ENCODE assay signal across 8 cellular contexts in genomic region chr9:131277673-131278420, GRCh38. TPM values are rescaled to one million over a fixed set of nuclear protein-coding genes. Genes with fewer than 3 reads are reported as not detected.
DNase-seq lines count a peak whose midpoint lies in the region; ATAC-seq, FAIRE-seq and TF ChIP-seq lines count a peak whose summit lies in the region.

No MANE protein-coding gene starts in this region.

- H3K79me1 ChIP-seq in H1 (ENCODE audit: low read depth, low read length): no peaks in the 10 kb centered on the region

- no peak for ATAC-seq in HG02642 (IDR thresholded peaks at IDR 0.05; ENCODE audit: poor library complexity, unreplicated experiment)

- H3K4ac ChIP-seq in H1 (replicated peaks; ENCODE audit: insufficient read length, low read depth, low read length): no peak overlapping the region

- peaks cover 0 to 3% of the 10 kb centered on the region in 2 experiments for H4K20me1 ChIP-seq in H1 (replicated peaks in 1 of 2; ENCODE audit: control insufficient read depth in 1 of 2, insufficient read depth in 2 of 2, low read length in 2 of 2)

- peaks cover 8% of the 10 kb centered on the region for H3K23me2 ChIP-seq in H1 (ENCODE audit: low read depth, low read length)

- peaks cover 2 to 34% (median 24%) of the 10 kb centered on the region in 4 experiments for H3K27me3 ChIP-seq in H1 (replicated peaks in 1 of 4; ENCODE audit: control insufficient read depth in 3 of 4, extremely low read depth in 1 of 4, insufficient read depth in 3 of 4, low read length in 3 of 4)

- DNase-seq in DMS53 treated with DMSO at 0.1 percent for 48 hours (lab: John Stamatoyannopoulos, UW; ENCODE audit: unreplicated experiment): peak; percentile 53
- DNase-seq in HT1080 (ENCODE audit: low read depth): peak; percentile 48
- peak; percentile 77 for DNase-seq in NOMO-1 (lab: John Stamatoyannopoulos, UW; ENCODE audit: unreplicated experiment in 2 of 2)
- peak; percentile 58 for DNase-seq in activated CD8-positive, alpha-beta memory T cell treated with anti-CD3 and anti-CD28 coated beads, Interleukin-2, amount 50 U/mL, for 1 hour (ENCODE audit: extremely low read depth)
- peak; percentile 46 to 82 for DNase-seq in H1 (ENCODE audit: low read depth in 1 of 2, low spot score in 2 of 2)
- peak; percentile 92 for DNase-seq in medulla oblongata (ENCODE audit: extremely low spot score)
- peak; percentile 46 for DNase-seq in stimulated activated CD8-positive, alpha-beta memory T cell treated with anti-CD3 and anti-CD28 coated beads, Interleukin-15, amount 100 ng/mL, for 1 hour (ENCODE audit: low read depth)

- no peak overlapping the region for H3K9ac ChIP-seq in H1 (replicated peaks in 1 of 4; ENCODE audit: extremely low read depth in 1 of 4, low read depth in 3 of 4, low read length in 3 of 4)

- no peak overlapping the region for H2AK5ac ChIP-seq in H1 (ENCODE audit: low read depth, low read length)

- no peak for TF ChIP-seq CTCF in H1 (IDR thresholded peaks at IDR 0.05; ENCODE audit: control extremely low read depth in 1 of 3, insufficient read depth in 1 of 3, low read depth in 1 of 3, low read length in 3 of 3)

- POLR2A ChIA-PET in H1 (lab: Charles Lee; ENCODE audit: partially characterized antibody): no interaction called here

- H2BK120ac ChIP-seq in H1 (replicated peaks; ENCODE audit: low read depth, low read length): no peak overlapping the region

- no peak for TF ChIP-seq RAD21 in H1 (IDR thresholded peaks at IDR 0.05 in 1 of 2, conservative IDR thresholded peaks at IDR 0.05 in 1 of 2; ENCODE audit: low read depth in 2 of 2, low read length in 2 of 2)

- no peak overlapping the region for H2BK15ac ChIP-seq in H1 (ENCODE audit: low read length)

- H3K4me2 ChIP-seq in H1 (ENCODE audit: insufficient read depth in 1 of 2, low read depth in 2 of 2, low read length in 2 of 2): peak overlapping the region; percentile 55 to 90

- TF ChIP-seq EP300 in H1 (IDR thresholded peaks at IDR 0.05; ENCODE audit: borderline replicate concordance in 1 of 2, low read depth in 2 of 2, low read length in 2 of 2): no peak

- H3K4me1 ChIP-seq in H1 (replicated peaks in 1 of 4; ENCODE audit: control insufficient read depth in 3 of 4, insufficient read depth in 4 of 4, low read length in 3 of 4): peaks cover 0 to 23% (median 8%) of the 10 kb centered on the region in 4 experiments; a peak in 6 of 7 replicates

- H3K36me3 ChIP-seq in H1 (ENCODE audit: control insufficient read depth in 2 of 4, insufficient read depth in 4 of 4, low read length in 3 of 4): no peaks in the 10 kb centered on the region

- WGBS in H1 (ENCODE audit: extremely low coverage in 1 of 2, insufficient coverage in 1 of 2, insufficient read length in 1 of 2, insufficient replicate concordance in 2 of 2, low coverage in 1 of 2, low lambda C conversion rate in 2 of 2, missing lambda C conversion rate in 1 of 2), 2 experiments: 4% methylated on average over 24 of the region's 82 CpGs; no CpG with 5 or more reads in 1 of the 2 experiments

- CTCF ChIA-PET in H1 (lab: Charles Lee; ENCODE audit: partially characterized antibody): interaction anchor here (0.9 kb wide), 1 partner anchor 58 kb away, joined by 3 read pairs; no protein-coding TSS in a partner anchor

- H3K9me3 ChIP-seq in H1 (ENCODE audit: insufficient read depth in 2 of 2, low read depth in 1 of 2, low read length in 1 of 2): no peaks in the 10 kb centered on the region

- TF ChIP-seq POLR2A in H1 (IDR thresholded peaks at IDR 0.05; ENCODE audit: control extremely low read depth in 1 of 2, low read depth in 2 of 2, low read length in 2 of 2): no peak

- FAIRE-seq in H1 (lab: Jason Lieb, UNC): no peak

- H2BK5ac ChIP-seq in H1 (ENCODE audit: low read depth, low read length): 0 out of 2 replicates have a peak overlapping the region, but pooled peaks have one; percentile 21

- 0 out of 2 replicates have a peak overlapping the region, but pooled peaks have one; percentile 78 for H3K18ac ChIP-seq in H1 (ENCODE audit: extremely low read depth, low read length)

- peak overlapping the region; percentile 64; the same call in 1 of the 2 replicates for H4K8ac ChIP-seq in H1 (ENCODE audit: extremely low read depth, insufficient read depth, low read length)

- H2BK12ac ChIP-seq in H1 (ENCODE audit: low read depth, low read length): no peak overlapping the region

- no peaks in the 10 kb centered on the region for H3K79me2 ChIP-seq in H1 (ENCODE audit: control insufficient read depth in 1 of 2, insufficient read depth in 2 of 2, low read length in 2 of 2)

- peak overlapping the region; percentile 7 for H4K91ac ChIP-seq in H1 (replicated peaks; ENCODE audit: insufficient read length, low read length)

- H2AFZ ChIP-seq in H1 (ENCODE audit: low read length): peak overlapping the region; percentile 88; the same call in 1 of the 2 replicates

- no peak overlapping the region for H3K14ac ChIP-seq in H1 (ENCODE audit: insufficient read length)

- H3K56ac ChIP-seq in H1 (replicated peaks; ENCODE audit: insufficient read length, low read depth, low read length): no peak overlapping the region

- H2BK20ac ChIP-seq in H1 (ENCODE audit: low read length): no peak overlapping the region

- H3K23ac ChIP-seq in H1 (ENCODE audit: insufficient read length): no peak overlapping the region

- no peak overlapping the region for H3K27ac ChIP-seq in H1 (ENCODE audit: low read depth, low read length)

- peak overlapping the region; percentile 42 to 72 (median 47) for H3K4me3 ChIP-seq in H1 (ENCODE audit: extremely low read depth in 1 of 4, insufficient read depth in 2 of 4, low read depth in 3 of 4, low read length in 4 of 4)

- H4K5ac ChIP-seq in H1 (ENCODE audit: insufficient read length, low read depth, low read length): no peak overlapping the region

TF ChIP-seq in H1, 55 proteins besides CTCF, POLR2A, EP300 and RAD21:
- TF ChIP-seq YY1 (IDR thresholded peaks at IDR 0.05; ENCODE audit: low read depth, low read length): peak; percentile 60
- peak; percentile 58 for TF ChIP-seq SIX5 (IDR thresholded peaks at IDR 0.05; ENCODE audit: low read depth, low read length)
- no peak for TF ChIP-seq KDM5A (IDR thresholded peaks at IDR 0.05; ENCODE audit: low read length)
- TF ChIP-seq KDM4A (IDR thresholded peaks at IDR 0.05; ENCODE audit: low read depth, low read length, severe bottlenecking): peak; percentile 41
- TF ChIP-seq GTF2F1 (IDR thresholded peaks at IDR 0.05; ENCODE audit: borderline replicate concordance, low read depth, low read length): no peak
- TF ChIP-seq TCF12 (IDR thresholded peaks at IDR 0.05; ENCODE audit: low read depth, low read length): 0 out of 2 replicates have a peak, but pooled peaks have one; percentile 40
- 0 out of 2 replicates have a peak, but pooled peaks have one; percentile 17 for TF ChIP-seq PHF8 (conservative IDR thresholded peaks at IDR 0.05; ENCODE audit: low read depth, low read length)
- no peak for TF ChIP-seq RFX5 (IDR thresholded peaks at IDR 0.05; ENCODE audit: borderline replicate concordance, low read depth, low read length)

RNA-seq across cellular contexts. Expression of gene FAM78A, which starts 1.5 kb away (rescaled TPM):
- 1.3 and 2.4 TPM in 2 replicates for total RNA-seq in HT1080 (2014; rRNA removed; shearing (Covaris generic))
- polyA plus RNA-seq in HT1080 (2015; cell fraction: cytosol; rRNA removed): 1.3 and 1.5 TPM in 2 replicates
- 1.9 and 2.1 TPM in 2 replicates for polyA plus RNA-seq in HT1080 (2015; cell fraction: nucleus; rRNA removed)
- 3.1 and 3.5 TPM in 2 replicates for total RNA-seq in H1 (2021; fragmentation: NEBNext Ultra II Directional; extraction: Animal tissue kit (Norgen Biotek cat#: 25700))
- polyA plus RNA-seq in H1 (2011; rRNA removed): 3.1 and 4.1 TPM in 2 replicates
- polyA plus RNA-seq in H1 (2011; cell fraction: cytosol; rRNA removed): 2.5 TPM
- 5.1 TPM for polyA plus RNA-seq in H1 (2011; cell fraction: nucleus; rRNA removed)
- polyA plus RNA-seq in H1 (2012, experiment 1 of 2): 2.3 to 3.0 TPM (median 2.9 TPM) in 4 replicates
- polyA plus RNA-seq in H1 (2012, experiment 2 of 2): 3.0 TPM
- polyA plus RNA-seq in H1 (2013, experiment 1 of 2): 1.2 TPM
- 1.4 TPM for polyA plus RNA-seq in H1 (2013, experiment 2 of 2)
- polyA minus RNA-seq in H1 (2011; rRNA and poly(A)+ RNA removed): 3.0 and 3.1 TPM in 2 replicates
- 2.4 TPM for polyA minus RNA-seq in H1 (2011; cell fraction: cytosol; rRNA and poly(A)+ RNA removed)
- polyA minus RNA-seq in H1 (2011; cell fraction: nucleus; rRNA and poly(A)+ RNA removed): 1.7 TPM

RNA-seq across cellular contexts. Expression of gene PLPP7, which starts 11.7 kb away (rescaled TPM):
- 0.56 and 1.6 TPM in 2 replicates for total RNA-seq in HT1080 (2014; rRNA removed; shearing (Covaris generic))
- polyA plus RNA-seq in HT1080 (2015; cell fraction: cytosol; rRNA removed): 3.2 and 3.3 TPM in 2 replicates
- polyA plus RNA-seq in HT1080 (2015; cell fraction: nucleus; rRNA removed): 1.7 and 2.8 TPM in 2 replicates
- total RNA-seq in H1 (2021; fragmentation: NEBNext Ultra II Directional; extraction: Animal tissue kit (Norgen Biotek cat#: 25700)): 3.4 TPM in 2 replicates
- polyA plus RNA-seq in H1 (2011; rRNA removed): 3.9 and 5.0 TPM in 2 replicates
- 4.2 TPM for polyA plus RNA-seq in H1 (2011; cell fraction: cytosol; rRNA removed)
- 3.9 TPM for polyA plus RNA-seq in H1 (2011; cell fraction: nucleus; rRNA removed)
- polyA plus RNA-seq in H1 (2012, experiment 1 of 2): 2.0 to 3.0 TPM (median 2.6 TPM) in 4 replicates
- 4.4 TPM for polyA plus RNA-seq in H1 (2012, experiment 2 of 2)
- 1.6 TPM for polyA plus RNA-seq in H1 (2013, experiment 1 of 2)
- polyA plus RNA-seq in H1 (2013, experiment 2 of 2): 1.5 TPM
- 2.3 TPM in 2 replicates for polyA minus RNA-seq in H1 (2011; rRNA and poly(A)+ RNA removed)
- 3.4 TPM for polyA minus RNA-seq in H1 (2011; cell fraction: cytosol; rRNA and poly(A)+ RNA removed)
- polyA minus RNA-seq in H1 (2011; cell fraction: nucleus; rRNA and poly(A)+ RNA removed): 4.0 TPM
